Comparison of ENCODE assay signal across 8 cellular contexts in the genomic region with DNA sequence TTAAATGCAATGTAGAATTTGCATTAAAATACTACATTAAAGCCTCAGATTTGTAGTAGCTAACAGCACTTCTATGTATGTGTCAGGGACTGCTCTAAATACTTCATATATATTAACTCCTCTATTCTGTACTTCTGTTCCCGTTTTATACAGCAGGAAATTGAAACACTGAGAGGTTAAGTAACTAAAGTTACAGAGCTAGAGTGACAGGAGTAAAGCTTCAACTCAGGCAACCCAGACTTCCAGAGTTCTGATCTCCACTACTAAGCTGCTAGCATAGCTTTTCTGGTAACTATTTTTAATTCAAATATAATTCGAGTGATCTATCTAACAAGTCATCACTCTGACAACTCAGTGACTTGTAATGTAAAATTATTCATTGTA. TPM values are rescaled to one million over a fixed set of nuclear protein-coding genes. Genes with fewer than 3 reads are reported as not detected.
DNase-seq lines count a peak whose midpoint lies in the region; ATAC-seq and TF ChIP-seq lines count a peak whose summit lies in the region.

No MANE protein-coding gene starts in this region.

- ATAC-seq in GM18511 (IDR thresholded peaks at IDR 0.05; ENCODE audit: unreplicated experiment) = peak; percentile 3
- ATAC-seq in GM18907 (IDR thresholded peaks at IDR 0.05; ENCODE audit: unreplicated experiment) = no peak

- no peaks in the 10 kb centered on the region for H3K9me3 ChIP-seq in mammary epithelial cell (replicated peaks; ENCODE audit: insufficient read depth, low read length)
- H3K9me3 ChIP-seq in mucosa of rectum (ENCODE audit: control insufficient read depth in 2 of 2, low read length in 2 of 2) = no peaks in the 10 kb centered on the region

- no peaks in the 10 kb centered on the region for H3K9me3 Mint-ChIP-seq in IgD-negative memory B cell

- H3K4me3 Mint-ChIP-seq in IgD-negative memory B cell = peak overlapping the region; percentile 88 to 99 (median 96)

- no peaks in the 10 kb centered on the region for H3K27me3 Mint-ChIP-seq in IgD-negative memory B cell

- H3K27ac Mint-ChIP-seq in IgD-negative memory B cell = peak overlapping the region in 1 of 3 donors; percentile 85

- H4K20me1 ChIP-seq in mammary epithelial cell (ENCODE audit: insufficient read depth, low read length) = no peaks in the 10 kb centered on the region

- H3K4me1 ChIP-seq in mammary epithelial cell (ENCODE audit: insufficient read depth, low read length) (peaks cover 22% of the 10 kb centered on the region), mucosa of rectum (ENCODE audit: control insufficient read depth in 2 of 2, insufficient read depth in 2 of 2, low read length in 2 of 2) (peaks cover 5 to 6% of the 10 kb centered on the region in 2 donors)

- 3% methylated on average over 2 of the region's 2 CpGs for WGBS in mammary epithelial cell (ENCODE audit: low coverage, missing lambda C conversion rate)

- DNase-seq in mammary epithelial cell (no peak), COLO668 (lab: John Stamatoyannopoulos, UW; ENCODE audit: unreplicated experiment) (no peak), NCI-H1417 treated with DMSO at 0.1 percent for 48 hours (lab: John Stamatoyannopoulos, UW) (no peak)
- DNase-seq in central memory CD4-positive, alpha-beta T cell = no peak

- H3K36me3 Mint-ChIP-seq in IgD-negative memory B cell = peaks cover 2% of the 10 kb centered on the region

- H3K27me3 ChIP-seq in mammary epithelial cell (ENCODE audit: insufficient read depth, low read length) (no peaks in the 10 kb centered on the region), mucosa of rectum (ENCODE audit: control insufficient read depth in 2 of 2, insufficient read depth in 2 of 2, low read length in 2 of 2) (no peaks in the 10 kb centered on the region)

- BruUV-seq in mammary epithelial cell (replicated peaks; lab: Mats Ljungman, UMichigan) = TSS peak; percentile 57

- peak overlapping the region; percentile 78 for H3K4me2 ChIP-seq in mammary epithelial cell (ENCODE audit: insufficient read depth, low read depth, low read length)

- CTCF ChIA-PET in mammary epithelial cell (lab: Charles Lee; ENCODE audit: low non-redundant PET) = no interaction called here

- dilution Hi-C loops in mammary epithelial cell (cut with HindIII; ENCODE audit: low sequenced_read_pairs) = no loop called here

- intact Hi-C loops in mammary epithelial cell (cut with micrococcal nuclease) = no loop called here

- H3K4me3 ChIP-seq in mammary epithelial cell (replicated peaks in 1 of 3; ENCODE audit: insufficient read depth in 1 of 3, low read depth in 2 of 3, low read length in 3 of 3) = peak overlapping the region; percentile 78 to 88 (median 88)
- H3K4me3 ChIP-seq in mucosa of rectum (ENCODE audit: low read length in 2 of 2) = peak overlapping the region; percentile 81 to 92

- in situ Hi-C loops in mammary epithelial cell (cut with MboI; ENCODE audit: low sequenced_read_pairs in 2 of 2) = no loop called here

- TF ChIP-seq CTCF in mammary epithelial cell (conservative IDR thresholded peaks at IDR 0.05 in 1 of 2, IDR thresholded peaks at IDR 0.05 in 1 of 2; ENCODE audit: extremely low read depth in 1 of 2, insufficient read depth in 1 of 2, low read depth in 1 of 2, low read length in 2 of 2) = no peak

- peak overlapping the region; percentile 64 for H2AFZ ChIP-seq in mammary epithelial cell (ENCODE audit: low read depth, low read length)

- H3K4me1 Mint-ChIP-seq in IgD-negative memory B cell = peaks cover 9 to 22% (median 14%) of the 10 kb centered on the region in 3 donors

- H3K27ac ChIP-seq in mammary epithelial cell (ENCODE audit: insufficient read depth, low read depth, low read length) (peak overlapping the region; percentile 60), mucosa of rectum (ENCODE audit: low read depth in 2 of 2, low read length in 2 of 2) (no peak overlapping the region)

- peaks cover 49% of the 10 kb centered on the region for H3K79me2 ChIP-seq in mammary epithelial cell (ENCODE audit: insufficient read depth, low read length)

- H3K36me3 ChIP-seq in mammary epithelial cell (ENCODE audit: insufficient read depth, low read length) (no peaks in the 10 kb centered on the region), mucosa of rectum (ENCODE audit: control insufficient read depth in 2 of 2, insufficient read depth in 2 of 2, low read length in 2 of 2) (no peaks in the 10 kb centered on the region)

- H3K9ac ChIP-seq in mammary epithelial cell (ENCODE audit: insufficient read depth, low read length) = peak overlapping the region; percentile 77
- peak overlapping the region; percentile 52 to 58 for H3K9ac ChIP-seq in mucosa of rectum (ENCODE audit: low read depth in 1 of 2, low read length in 2 of 2)

RNA-seq across cellular contexts. Expression of a gene that starts 0.6 kb away (rescaled TPM):
- polyA plus RNA-seq in IgD-negative memory B cell (19.4 TPM), mammary epithelial cell (13.0 TPM)
- total RNA-seq in mammary epithelial cell = 10 to 100 TPM; 29.6 to 63.3 TPM
- 56.1 TPM for polyA minus RNA-seq in mammary epithelial cell
